Comparison of ENCODE assay signal across 9 cellular contexts in the genomic region with DNA sequence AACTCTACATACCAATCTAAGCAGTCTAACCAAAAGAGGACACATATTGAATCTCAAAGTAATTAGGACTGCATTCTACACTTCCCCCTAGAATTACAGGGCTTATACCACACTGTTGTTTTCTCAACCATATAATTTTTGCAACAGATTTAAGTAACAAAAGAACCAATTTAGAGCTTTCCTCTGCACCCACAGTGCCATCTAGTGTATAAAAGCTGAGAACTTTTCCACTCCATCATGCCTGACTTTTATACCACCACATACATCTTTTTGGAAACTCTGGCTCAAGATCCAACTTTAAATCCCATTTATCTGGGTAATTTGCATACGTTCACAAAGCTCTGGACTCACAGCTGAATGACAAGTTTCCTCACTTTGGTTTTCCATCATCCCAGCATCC.
DNase-seq lines count a peak whose midpoint lies in the region; TF ChIP-seq lines count a peak whose summit lies in the region.
"Had no signal": no experiment of that assay in that cellular context is flagged by ENCODE, and none has a peak within 500 bp of the region (broad histone marks: within the 10 kb centered on the region; RNA-seq: fewer than 3 reads in every experiment).

No MANE protein-coding gene starts in this region.

- peaks cover 3% of the 10 kb centered on the region for H3K9me3 Mint-ChIP-seq in neural crest cell
- H3K9me3 Mint-ChIP-seq in activated naive CD8-positive, alpha-beta T cell treated with anti-CD3 and anti-CD28 coated beads for 36 hours = no peaks in the 10 kb centered on the region
- H3K9me3 Mint-ChIP-seq: CD8-positive, alpha-beta memory T cell had no signal

- peak; percentile 53 for TF ChIP-seq CTCF in choroid plexus epithelial cell (conservative IDR thresholded peaks at IDR 0.05; ENCODE audit: low read depth, low read length)
- peak; percentile 67 for TF ChIP-seq CTCF in neural crest cell (conservative IDR thresholded peaks at IDR 0.05)

- no peak overlapping the region for H3K4me3 ChIP-seq in choroid plexus epithelial cell (ENCODE audit: low read depth, low read length)

- no peak overlapping the region for H3K27ac Mint-ChIP-seq in neural crest cell (ENCODE audit: unreplicated experiment)
- H3K27ac Mint-ChIP-seq in activated naive CD8-positive, alpha-beta T cell treated with anti-CD3 and anti-CD28 coated beads for 36 hours = no peak overlapping the region

- DNase-seq in NCI-H2029 (lab: John Stamatoyannopoulos, UW) = peak; percentile 1
- DNase-seq in NCI-H2029 treated with DMSO at 0.1 percent for 48 hours (lab: John Stamatoyannopoulos, UW) = no peak
- DNase-seq in NCI-H1694 treated with DMSO at 0.1 percent for 48 hours (lab: John Stamatoyannopoulos, UW) = peak; percentile 16
- DNase-seq in choroid plexus epithelial cell (ENCODE audit: low read depth) = peak; percentile 53
- no peak for DNase-seq in neural crest cell (ENCODE audit: low read depth, low spot score)
- no peak for DNase-seq in stimulated activated naive CD4-positive, alpha-beta T cell treated with Interleukin-2 at 50 U/mL for 16 hours (lab: John Stamatoyannopoulos, UW)
- no peak for DNase-seq in activated naive CD8-positive, alpha-beta T cell treated with anti-CD3 and anti-CD28 coated beads for 36 hours
- no peak for DNase-seq in NCI-H510A treated with DMSO at 0.1 percent for 48 hours (lab: John Stamatoyannopoulos, UW)

- no peaks in the 10 kb centered on the region for H3K27me3 Mint-ChIP-seq in neural crest cell (ENCODE audit: low read depth)
- no peaks in the 10 kb centered on the region for H3K27me3 Mint-ChIP-seq in activated naive CD8-positive, alpha-beta T cell treated with anti-CD3 and anti-CD28 coated beads for 36 hours

- no peak overlapping the region for H3K4me3 Mint-ChIP-seq in neural crest cell
- H3K4me3 Mint-ChIP-seq in activated naive CD8-positive, alpha-beta T cell treated with anti-CD3 and anti-CD28 coated beads for 36 hours = no peak overlapping the region

- no peaks in the 10 kb centered on the region for H3K36me3 Mint-ChIP-seq in neural crest cell (ENCODE audit: low read depth)
- H3K36me3 Mint-ChIP-seq in activated naive CD8-positive, alpha-beta T cell treated with anti-CD3 and anti-CD28 coated beads for 36 hours = no peaks in the 10 kb centered on the region

- peaks cover 4% of the 10 kb centered on the region for H3K4me1 Mint-ChIP-seq in neural crest cell
- peaks cover 11% of the 10 kb centered on the region for H3K4me1 Mint-ChIP-seq in activated naive CD8-positive, alpha-beta T cell treated with anti-CD3 and anti-CD28 coated beads for 36 hours

Comparison
In these comparisons a context has a peak if more than half of its experiments do, and no peak if none do; other contexts are left out.
1. DNase-seq: peak in NCI-H2029 (single experiment), NCI-H1694 treated with DMSO at 0.1 percent for 48 hours (single experiment) and choroid plexus epithelial cell (single experiment); none in NCI-H2029 treated with DMSO at 0.1 percent for 48 hours (single experiment), neural crest cell (single experiment), stimulated activated naive CD4-positive, alpha-beta T cell treated with Interleukin-2 at 50 U/mL for 16 hours (single experiment), activated naive CD8-positive, alpha-beta T cell treated with anti-CD3 and anti-CD28 coated beads for 36 hours (single experiment) and NCI-H510A treated with DMSO at 0.1 percent for 48 hours (single experiment).